ENCODE assay signal across 1 cellular context in genomic region chr18:31102020-31102684, GRCh38.
A peak's percentile ranks its signal among the peaks of the same experiment; 100 is the strongest.
TF ChIP-seq lines count a peak whose summit lies in the region.

TSS of gene DSC2 (minus strand) at chr18:31102421. CDS start at chr18:31101971, 450 bp downstream.

TF ChIP-seq in K562, 482 proteins besides CTCF, POLR2A, EP300 and RAD21 (continued from another document):
- 0 out of 2 replicates have a peak, but pooled peaks have one; percentile 20 for TF ChIP-seq CREB1 (IDR thresholded peaks at IDR 0.05)
- 0 out of 2 replicates have a peak, but pooled peaks have one; percentile 17 for TF ChIP-seq CREB1 (CRISPR knock-in tag; IDR thresholded peaks at IDR 0.05)
- no peak for TF ChIP-seq MYC (IDR thresholded peaks at IDR 0.05; ENCODE audit: low read depth, low read length)
- TF ChIP-seq MYC (CRISPR knock-in tag; IDR thresholded peaks at IDR 0.05; ENCODE audit: borderline replicate concordance, low read depth), result peak; percentile 72; the same call in 1 of the 2 replicates
- no peak for TF ChIP-seq WHSC1 (IDR thresholded peaks at IDR 0.05; ENCODE audit: low read length)
- TF ChIP-seq PURB (CRISPR knock-in tag; IDR thresholded peaks at IDR 0.05; ENCODE audit: low read depth), result no peak
- no peak for TF ChIP-seq CSDE1 (IDR thresholded peaks at IDR 0.05)
- TF ChIP-seq ATF4 (CRISPR knock-in tag; IDR thresholded peaks at IDR 0.05), result peak; percentile 6; the same call in 1 of the 2 replicates
- peak in 1 of 2 experiments; percentile 46; a peak in 2 of 4 replicates for TF ChIP-seq MAZ (CRISPR knock-in tag; conservative IDR thresholded peaks at IDR 0.05 in 1 of 2, IDR thresholded peaks at IDR 0.05 in 1 of 2)
- no peak for TF ChIP-seq CBFA2T3 (IDR thresholded peaks at IDR 0.05)
- no peak for TF ChIP-seq ZNF584 (CRISPR knock-in tag; IDR thresholded peaks at IDR 0.05; ENCODE audit: low read depth)
